13 cellular contexts compared by ENCODE assay signal in the genomic region with DNA sequence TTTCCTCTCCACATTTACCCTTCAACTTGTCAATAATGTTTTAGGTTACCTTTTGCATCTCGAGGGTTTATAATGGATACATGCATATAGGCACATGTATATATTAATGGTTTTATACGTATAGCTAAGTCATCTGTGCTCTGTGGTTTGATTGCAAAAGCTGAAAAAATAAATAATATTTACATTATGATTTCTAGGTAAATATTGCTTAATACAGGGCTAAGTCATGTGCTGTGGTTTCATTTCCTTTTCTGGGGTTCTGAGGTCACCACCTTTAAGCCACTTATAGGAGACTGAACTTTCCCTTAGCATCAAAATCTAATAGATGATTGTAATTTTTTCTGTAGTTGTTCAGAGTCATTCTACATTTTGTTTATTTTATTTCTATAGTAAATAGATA. TPM values are rescaled to one million over a fixed set of nuclear protein-coding genes. Genes with fewer than 3 reads are reported as not detected.
DNase-seq lines count a peak whose midpoint lies in the region; ATAC-seq and TF ChIP-seq lines count a peak whose summit lies in the region.
"Had no signal": no experiment of that assay in that cellular context is flagged by ENCODE, and none has a peak within 500 bp of the region (broad histone marks: within the 10 kb centered on the region; RNA-seq: fewer than 3 reads in every experiment).

No MANE protein-coding gene starts in this region.

- H3F3A ChIP-seq in PC-9 (ENCODE audit: insufficient read depth, low read depth): peaks cover 25% of the 10 kb centered on the region; the same call in 1 of the 2 replicates

- TF ChIP-seq CTCF in PC-9 (conservative IDR thresholded peaks at IDR 0.05): no peak
- no peak for TF ChIP-seq CTCF in tibial artery (IDR thresholded peaks at IDR 0.05)

- peaks cover 48% of the 10 kb centered on the region for H3K79me2 ChIP-seq in PC-9 (ENCODE audit: low read depth)

- H3K4me1 ChIP-seq in PC-9 (replicated peaks; ENCODE audit: insufficient read depth): peaks cover 48% of the 10 kb centered on the region
- H3K4me1 ChIP-seq in tibial artery: peaks cover 0 to 100% (median 58%) of the 10 kb centered on the region in 4 donors

- BruUV-seq in PC-9 (replicated peaks; lab: Mats Ljungman, UMichigan): no TSS peak

- H3K4me3 ChIP-seq in PC-9 (no peak overlapping the region), tibial artery (no peak overlapping the region)
- H3K4me3 ChIP-seq: colonic mucosa, testis had no signal

- H3K36me3 ChIP-seq in PC-9 (ENCODE audit: low read depth): peaks cover 20% of the 10 kb centered on the region; the same call in 1 of the 2 replicates
- H3K36me3 ChIP-seq in tibial artery: peaks cover 0 to 7% (median 0%) of the 10 kb centered on the region in 3 donors
- H3K36me3 ChIP-seq: colonic mucosa had no signal

- POLR2A ChIA-PET in PC-9 (lab: Charles Lee; ENCODE audit: unreplicated experiment): no interaction called here

- H3K27ac ChIP-seq in PC-9: peak overlapping the region; percentile 55
- peak overlapping the region; percentile 87 to 96 for H3K27ac ChIP-seq in tibial artery

- ATAC-seq in activated CD4-positive, CD25-positive, alpha-beta regulatory T cell treated with anti-CD3 and anti-CD28 coated beads, Interleukin-2, amount 50 U/mL, for 24 hours: peak; percentile 74 to 76
- no peak for ATAC-seq in GM21367 (IDR thresholded peaks at IDR 0.05; ENCODE audit: unreplicated experiment)

- H3K4me2 ChIP-seq in PC-9: peak overlapping the region; percentile 49

- CTCF ChIA-PET in PC-9 (lab: Charles Lee): no interaction called here

- H4K20me1 ChIP-seq in PC-9 (ENCODE audit: insufficient read depth): no peaks in the 10 kb centered on the region; the same call in 1 of the 2 replicates

- intact Hi-C loops in PC-9 (cut with micrococcal nuclease; ENCODE audit: unreplicated experiment): no loop called here
- intact Hi-C loops in tibial artery (cut with DNase I; ENCODE audit: low total_unique reads): no loop called here

- H3K27me3 ChIP-seq in PC-9 (ENCODE audit: insufficient read depth, low read depth): no peaks in the 10 kb centered on the region
- H3K27me3 ChIP-seq in tibial artery: no peaks in the 10 kb centered on the region
- H3K27me3 ChIP-seq: colonic mucosa, testis had no signal

- H2AFZ ChIP-seq in PC-9: no peak overlapping the region

- no peak for DNase-seq in activated CD4-positive, CD25-positive, alpha-beta regulatory T cell treated with anti-CD3 and anti-CD28 coated beads, Interleukin-2, amount 50 U/mL, for 72 hours
- DNase-seq in PC-9 (peak in 1 of 2 experiments; percentile 88), germinal center (ENCODE audit: low spot score) (peak; percentile 65), tibial artery (no peak), GF-D8 (lab: John Stamatoyannopoulos, UW) (no peak)
- no peak for DNase-seq in activated CD8-positive, alpha-beta memory T cell treated with anti-CD3 and anti-CD28 coated beads, Interleukin-2, amount 50 U/mL, for 4 hours
- DNase-seq: 8988T; activated CD8-positive, alpha-beta memory T cell treated with anti-CD3 and anti-CD28 coated beads, Interleukin-2, amount 50 U/mL, for 48 hours; activated naive CD8-positive, alpha-beta T cell treated with anti-CD3 and anti-CD28 coated beads, Interleukin-2, amount 10 ng/mL, durations not matched to agents 7 days and 5 days; colonic mucosa; testis had no signal

- no peaks in the 10 kb centered on the region for H3K9me2 ChIP-seq in PC-9 (ENCODE audit: insufficient read depth)

- H3K9me3 ChIP-seq in PC-9 (ENCODE audit: insufficient read depth, low read depth): no peaks in the 10 kb centered on the region
- H3K9me3 ChIP-seq in tibial artery: no peaks in the 10 kb centered on the region
- H3K9me3 ChIP-seq: colonic mucosa, testis had no signal

RNA-seq across cellular contexts. Expression of a gene that starts 33.1 kb away (rescaled TPM):
- 113 and 148 TPM in 2 replicates for total RNA-seq in PC-9 (2021)
